ENCODE assay signal across 32 cellular contexts in genomic region chr2:233034091-233034882, GRCh38. TPM values are rescaled to one million over a fixed set of nuclear protein-coding genes. Genes with fewer than 3 reads are reported as not detected.
"Had no signal": no experiment of that assay in that cellular context is flagged by ENCODE, and none has a peak within 500 bp of the region (broad histone marks: within the 10 kb centered on the region; RNA-seq: fewer than 3 reads in every experiment).

No MANE protein-coding gene starts in this region.

- H3K4me1 Mint-ChIP-seq: activated CD4-positive, alpha-beta memory T cell treated with anti-CD3 and anti-CD28 coated beads, Interleukin-2, amount 10 ng/mL, durations not matched to agents 7 days and 5 days; activated CD8-positive, alpha-beta memory T cell treated with anti-CD3 and anti-CD28 coated beads, Interleukin-2, amount 10 ng/mL, durations not matched to agents 7 days and 5 days had no signal

- H3K27me3 ChIP-seq: ascending aorta, cardiac muscle cell, MG63 had no signal

- DNase-seq: activated CD4-positive, alpha-beta memory T cell treated with anti-CD3 and anti-CD28 coated beads, Interleukin-2, amount 10 ng/mL, durations not matched to agents 7 days and 5 days; activated CD4-positive, alpha-beta T cell treated with anti-CD3 and anti-CD28 coated beads for 1 hour; activated CD4-positive, CD25-positive, alpha-beta regulatory T cell; activated CD8-positive, alpha-beta memory T cell treated with anti-CD3 and anti-CD28 coated beads for 24 hours; activated CD8-positive, alpha-beta memory T cell treated with anti-CD3 and anti-CD28 coated beads, Interleukin-2, amount 10 ng/mL, durations not matched to agents 7 days and 5 days; activated CD8-positive, alpha-beta memory T cell treated with anti-CD3 and anti-CD28 coated beads, Interleukin-2, amount 50 U/mL, for 48 hours; activated gamma-delta T cell; activated naive CD4-positive, alpha-beta T cell treated with Interleukin-2 at 50 U/mL for 16 hours; activated naive CD8-positive, alpha-beta T cell treated with anti-CD3 and anti-CD28 coated beads, Interleukin-2, amount 10 ng/mL, durations not matched to agents 7 days and 5 days; amygdala; Kasumi-1; KBM-7; NCI-H1048; NCI-H1105 treated with DMSO at 0.1 percent for 48 hours; NCI-H1436; NCI-H1694; NCI-H1930; NCI-H2081 treated with DMSO at 0.1 percent for 48 hours; NCI-H524 treated with DMSO at 0.1 percent for 48 hours; Right ventricle myocardium superior; SW 1271; T-helper 1 cell; T-helper 2 cell; T-helper 9 cell; WERI-Rb-1 had no signal

- H3K27ac ChIP-seq: ascending aorta, cardiac muscle cell, WERI-Rb-1 had no signal

- H3K27ac Mint-ChIP-seq: activated CD4-positive, alpha-beta memory T cell treated with anti-CD3 and anti-CD28 coated beads, Interleukin-2, amount 10 ng/mL, durations not matched to agents 7 days and 5 days; activated CD8-positive, alpha-beta memory T cell treated with anti-CD3 and anti-CD28 coated beads, Interleukin-2, amount 10 ng/mL, durations not matched to agents 7 days and 5 days; activated naive CD4-positive, alpha-beta T cell treated with anti-CD3 and anti-CD28 coated beads, Interleukin-2, amount 50 U/mL, for 24 hours; activated naive CD8-positive, alpha-beta T cell treated with anti-CD3 and anti-CD28 coated beads, Interleukin-2, amount 10 ng/mL, durations not matched to agents 7 days and 5 days; activated T-helper 2 cell treated with anti-CD3 and anti-CD28 coated beads, Interferon-gamma antibody, Interleukin-2, Interleukin-4, amounts not matched to agents 10 μg/mL and 5 μg/mL and 100 μg/mL, durations not matched to agents 14 hours and 24 hours and 36 hours had no signal

- H3K9me3 ChIP-seq: ascending aorta, MG63 had no signal

- ATAC-seq: activated CD8-positive, alpha-beta memory T cell treated with anti-CD3 and anti-CD28 coated beads, Interleukin-2, amount 10 ng/mL, durations not matched to agents 7 days and 5 days had no signal

- H3K36me3 ChIP-seq: ascending aorta, cardiac muscle cell, MG63, WERI-Rb-1 had no signal

- H3K27me3 Mint-ChIP-seq: activated CD4-positive, alpha-beta memory T cell treated with anti-CD3 and anti-CD28 coated beads, Interleukin-2, amount 10 ng/mL, durations not matched to agents 7 days and 5 days; activated CD8-positive, alpha-beta memory T cell treated with anti-CD3 and anti-CD28 coated beads, Interleukin-2, amount 10 ng/mL, durations not matched to agents 7 days and 5 days; activated naive CD4-positive, alpha-beta T cell treated with anti-CD3 and anti-CD28 coated beads, Interleukin-2, amount 50 U/mL, for 24 hours had no signal

- H3K9me3 Mint-ChIP-seq: activated naive CD4-positive, alpha-beta T cell treated with anti-CD3 and anti-CD28 coated beads, Interleukin-2, amount 50 U/mL, for 24 hours; activated naive CD8-positive, alpha-beta T cell treated with anti-CD3 and anti-CD28 coated beads, Interleukin-2, amount 10 ng/mL, durations not matched to agents 7 days and 5 days; activated T-helper 2 cell treated with anti-CD3 and anti-CD28 coated beads, Interferon-gamma antibody, Interleukin-2, Interleukin-4, amounts not matched to agents 10 μg/mL and 5 μg/mL and 100 μg/mL, durations not matched to agents 14 hours and 24 hours and 36 hours had no signal

- H3K36me3 Mint-ChIP-seq: activated CD8-positive, alpha-beta memory T cell treated with anti-CD3 and anti-CD28 coated beads, Interleukin-2, amount 10 ng/mL, durations not matched to agents 7 days and 5 days; activated naive CD4-positive, alpha-beta T cell treated with anti-CD3 and anti-CD28 coated beads, Interleukin-2, amount 50 U/mL, for 24 hours; activated naive CD8-positive, alpha-beta T cell treated with anti-CD3 and anti-CD28 coated beads, Interleukin-2, amount 10 ng/mL, durations not matched to agents 7 days and 5 days had no signal

- H3K4me3 ChIP-seq: ascending aorta, cardiac muscle cell, MG63 had no signal

- H3K4me3 Mint-ChIP-seq: activated CD4-positive, alpha-beta memory T cell treated with anti-CD3 and anti-CD28 coated beads, Interleukin-2, amount 10 ng/mL, durations not matched to agents 7 days and 5 days; activated CD8-positive, alpha-beta memory T cell treated with anti-CD3 and anti-CD28 coated beads, Interleukin-2, amount 10 ng/mL, durations not matched to agents 7 days and 5 days; activated naive CD4-positive, alpha-beta T cell treated with anti-CD3 and anti-CD28 coated beads, Interleukin-2, amount 50 U/mL, for 24 hours; activated naive CD8-positive, alpha-beta T cell treated with anti-CD3 and anti-CD28 coated beads, Interleukin-2, amount 10 ng/mL, durations not matched to agents 7 days and 5 days had no signal

RNA-seq across cellular contexts. Expression of gene NEU2, which starts 1.8 kb away (rescaled TPM):
- total RNA-seq: activated CD4-positive, alpha-beta memory T cell treated with anti-CD3 and anti-CD28 coated beads, Interleukin-2, amount 10 ng/mL, durations not matched to agents 7 days and 5 days; activated CD8-positive, alpha-beta memory T cell treated with anti-CD3 and anti-CD28 coated beads, Interleukin-2, amount 10 ng/mL, durations not matched to agents 7 days and 5 days; activated naive CD8-positive, alpha-beta T cell treated with anti-CD3 and anti-CD28 coated beads, Interleukin-2, amount 10 ng/mL, durations not matched to agents 7 days and 5 days; activated T-helper 2 cell treated with anti-CD3 and anti-CD28 coated beads, Interferon-gamma antibody, Interleukin-2, Interleukin-4, amounts not matched to agents 10 μg/mL and 5 μg/mL and 100 μg/mL, durations not matched to agents 14 hours and 24 hours and 36 hours; ascending aorta; cardiac muscle cell; NCI-H460; Right ventricle myocardium superior had no signal
- polyA plus RNA-seq: adipose tissue, cardiac muscle cell had no signal

RNA-seq across cellular contexts. Expression of gene NGEF, which starts 21.2 kb away (rescaled TPM):
- total RNA-seq: activated CD8-positive, alpha-beta memory T cell treated with anti-CD3 and anti-CD28 coated beads, Interleukin-2, amount 10 ng/mL, durations not matched to agents 7 days and 5 days; activated naive CD8-positive, alpha-beta T cell treated with anti-CD3 and anti-CD28 coated beads, Interleukin-2, amount 10 ng/mL, durations not matched to agents 7 days and 5 days; Right ventricle myocardium superior had no signal
